8 cellular contexts compared by ENCODE assay signal in genomic region chr22:45672564-45673481, GRCh38. TPM values are rescaled to one million over a fixed set of nuclear protein-coding genes. Genes with fewer than 3 reads are reported as not detected.
A peak's percentile ranks its signal among the peaks of the same experiment; 100 is the strongest.
DNase-seq lines count a peak whose midpoint lies in the region; ATAC-seq, FAIRE-seq and TF ChIP-seq lines count a peak whose summit lies in the region.

No MANE protein-coding gene starts in this region.

- H3K36me3 ChIP-seq in right atrium auricular region = no peaks in the 10 kb centered on the region
- no peaks in the 10 kb centered on the region for H3K36me3 ChIP-seq in smooth muscle cell (ENCODE audit: low read depth)

- H3K4me1 ChIP-seq in right atrium auricular region (peaks cover 0 to 26% of the 10 kb centered on the region in 2 donors), smooth muscle cell (ENCODE audit: low read depth) (peaks cover 13% of the 10 kb centered on the region)

- H3K4me1 Mint-ChIP-seq in activated T-cell treated with anti-CD3 and anti-CD28 coated beads, Interleukin-2, amount 50 U/mL, for 72 hours (ENCODE audit: low read depth) = peaks cover 43% of the 10 kb centered on the region

- no peaks in the 10 kb centered on the region for H3K9me3 Mint-ChIP-seq in activated T-cell treated with anti-CD3 and anti-CD28 coated beads, Interleukin-2, amount 50 U/mL, for 72 hours

- H3K36me3 Mint-ChIP-seq in activated T-cell treated with anti-CD3 and anti-CD28 coated beads, Interleukin-2, amount 50 U/mL, for 72 hours (ENCODE audit: insufficient read depth in 2 of 2) = peaks cover 0 to 9% of the 10 kb centered on the region in 2 donors

- peaks cover 57% of the 10 kb centered on the region for H3K79me2 ChIP-seq in smooth muscle cell (ENCODE audit: low read depth)

- H3K27ac ChIP-seq in right atrium auricular region = peak overlapping the region; percentile 88 to 94
- H3K27ac ChIP-seq in smooth muscle cell (ENCODE audit: low read depth) = peak overlapping the region; percentile 83

- H3K27me3 Mint-ChIP-seq in activated T-cell treated with anti-CD3 and anti-CD28 coated beads, Interleukin-2, amount 50 U/mL, for 72 hours (ENCODE audit: low read depth) = no peaks in the 10 kb centered on the region

- peak overlapping the region; percentile 90 for H3K4me2 ChIP-seq in smooth muscle cell

- peak overlapping the region; percentile 88 to 93 for H3K4me3 Mint-ChIP-seq in activated T-cell treated with anti-CD3 and anti-CD28 coated beads, Interleukin-2, amount 50 U/mL, for 72 hours

- H3K27me3 ChIP-seq in right atrium auricular region = no peaks in the 10 kb centered on the region
- no peaks in the 10 kb centered on the region for H3K27me3 ChIP-seq in smooth muscle cell (ENCODE audit: low read depth)

- no peak overlapping the region for H2AFZ ChIP-seq in smooth muscle cell (ENCODE audit: low read depth)

- peaks cover 56% of the 10 kb centered on the region for H4K20me1 ChIP-seq in smooth muscle cell (ENCODE audit: low read depth)

- no peak for FAIRE-seq in urothelium cell line (lab: Jason Lieb, UNC)

- H3K9me3 ChIP-seq in right atrium auricular region (no peaks in the 10 kb centered on the region), smooth muscle cell (replicated peaks; ENCODE audit: low read depth) (no peaks in the 10 kb centered on the region)

- H3K4me3 ChIP-seq in right atrium auricular region (peak overlapping the region; percentile 83 to 85), smooth muscle cell (peak overlapping the region; percentile 94)

- DNase-seq in stimulated activated CD4-positive, alpha-beta T cell treated with anti-CD3 and anti-CD28 coated beads, Interleukin-4, amount 100 ng/mL, for 24 hours = peak; percentile 15
- no peak for DNase-seq in stimulated activated CD4-positive, alpha-beta T cell treated with anti-CD3 and anti-CD28 coated beads, Interleukin-12 subunit alpha, Interleukin-12 subunit beta, amount 100 ng/mL, for 4 hours
- DNase-seq in activated T-cell treated with anti-CD3 and anti-CD28 coated beads, Interleukin-2, amount 50 U/mL, for 72 hours = no peak
- DNase-seq in right atrium auricular region (ENCODE audit: low spot score) = no peak
- no peak for DNase-seq in smooth muscle cell (lab: John Stamatoyannopoulos, UW; ENCODE audit: unreplicated experiment)
- DNase-seq in urothelium cell line (ENCODE audit: low spot score) = no peak
- DNase-seq in activated gamma-delta T cell treated with Interleukin-2 at 50 U/mL for 16 hours = no peak

- 13% methylated on average over 14 of the region's 14 CpGs for WGBS in smooth muscle cell (ENCODE audit: low lambda C conversion rate)

- TF ChIP-seq CTCF in right atrium auricular region (IDR thresholded peaks at IDR 0.05) (no peak), smooth muscle cell (IDR thresholded peaks at IDR 0.05; ENCODE audit: borderline replicate concordance, insufficient read depth, poor library complexity, severe bottlenecking) (no peak)

- peak overlapping the region; percentile 93 for H3K27ac Mint-ChIP-seq in activated T-cell treated with anti-CD3 and anti-CD28 coated beads, Interleukin-2, amount 50 U/mL, for 72 hours

- peak; percentile 5 to 7 for ATAC-seq in activated T-cell treated with anti-CD3 and anti-CD28 coated beads, Interleukin-2, amount 50 U/mL, for 72 hours (replicated peaks in 1 of 2)
- ATAC-seq in GM18858 (IDR thresholded peaks at IDR 0.05; ENCODE audit: unreplicated experiment) = no peak

- no peaks in the 10 kb centered on the region for H3F3A ChIP-seq in smooth muscle cell (ENCODE audit: low read depth)

- peak overlapping the region; percentile 96 for H3K9ac ChIP-seq in smooth muscle cell (ENCODE audit: low read depth)

RNA-seq across cellular contexts. Expression of gene ATXN10, which starts 1.2 kb away (rescaled TPM):
- 10 to 100 TPM; 88.7 to 93.9 TPM for total RNA-seq in activated T-cell treated with anti-CD3 and anti-CD28 coated beads, Interleukin-2, amount 50 U/mL, for 72 hours
- total RNA-seq in right atrium auricular region (10 to 100 TPM; 85.3 to 88.5 TPM), smooth muscle cell (117 and 140 TPM in 2 replicates)
- 131 and 164 TPM in 2 replicates for polyA plus RNA-seq in smooth muscle cell
